Comparison of ENCODE assay signal across 12 cellular contexts in the genomic region with DNA sequence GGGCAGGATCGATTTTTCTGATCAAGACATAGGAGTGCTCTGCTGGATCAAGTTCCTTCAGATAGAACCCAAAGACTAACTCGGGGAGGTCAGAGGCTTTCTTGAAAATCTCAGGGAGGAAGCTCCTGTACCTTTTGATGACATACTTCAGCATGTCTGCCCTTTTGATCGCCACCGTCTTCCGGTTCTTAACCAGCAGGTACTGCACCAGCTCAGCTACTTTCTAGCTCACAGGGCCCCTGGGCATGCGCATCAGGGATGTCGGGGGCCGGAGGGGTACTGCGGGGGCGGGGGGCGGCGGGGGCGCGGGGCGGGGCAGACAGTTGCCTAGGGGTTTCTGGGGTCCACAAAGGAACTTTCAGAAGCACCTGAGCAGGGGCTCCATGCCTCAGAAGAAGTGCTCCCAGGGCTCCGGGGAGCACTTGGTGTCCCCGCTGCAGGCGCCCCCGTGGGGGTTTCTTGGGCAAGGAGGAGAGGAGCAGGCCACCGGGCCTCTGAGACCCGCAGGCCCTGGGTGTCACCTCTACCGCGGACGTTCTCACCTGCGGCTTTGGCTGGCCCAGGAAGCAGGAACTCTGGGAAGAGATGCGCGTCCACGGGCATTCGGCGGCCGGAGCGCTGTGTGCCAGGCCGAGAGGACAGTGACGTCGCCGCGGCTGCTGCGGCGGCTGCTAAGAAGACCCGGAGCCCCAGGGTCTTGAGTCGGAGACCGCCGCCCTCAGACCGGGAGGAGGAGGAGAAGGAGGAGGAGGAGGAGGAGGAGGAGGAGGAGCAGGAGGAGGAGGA. TPM values are rescaled to one million over a fixed set of nuclear protein-coding genes. Genes with fewer than 3 reads are reported as not detected.
DNase-seq lines count a peak whose midpoint lies in the region; ATAC-seq and TF ChIP-seq lines count a peak whose summit lies in the region.
"Not testable (repeated sequence)": the region's sequence is repeated elsewhere in the genome, so short reads cannot be mapped to it uniquely, and the experiment has no call there.
"Had no signal": no experiment of that assay in that cellular context is flagged by ENCODE, and none has a peak within 500 bp of the region (broad histone marks: within the 10 kb centered on the region; RNA-seq: fewer than 3 reads in every experiment).

No MANE protein-coding gene starts in this region.

- not testable (repeated sequence) for H3K4me1 ChIP-seq in foreskin keratinocyte

- not testable (repeated sequence) for H3K4me1 Mint-ChIP-seq in stimulated activated effector memory CD8-positive, alpha-beta T cell treated with anti-CD3 and anti-CD28 coated beads, Interleukin-12 subunit alpha, Interleukin-12 subunit beta, amount 100 ng/mL, for 72 hours

- not testable (repeated sequence) for TF ChIP-seq CTCF in foreskin keratinocyte (conservative IDR thresholded peaks at IDR 0.05)

- H3K27ac Mint-ChIP-seq in stimulated activated effector memory CD8-positive, alpha-beta T cell treated with anti-CD3 and anti-CD28 coated beads, Interleukin-12 subunit alpha, Interleukin-12 subunit beta, amount 100 ng/mL, for 72 hours, result not testable (repeated sequence)

- H3K9me3 Mint-ChIP-seq in stimulated activated effector memory CD8-positive, alpha-beta T cell treated with anti-CD3 and anti-CD28 coated beads, Interleukin-12 subunit alpha, Interleukin-12 subunit beta, amount 100 ng/mL, for 72 hours, result not testable (repeated sequence)

- not testable (repeated sequence) for H3K27ac ChIP-seq in foreskin keratinocyte

- ATAC-seq in GM18508 (IDR thresholded peaks at IDR 0.05; ENCODE audit: insufficient read depth, unreplicated experiment) (peak; percentile 75), GM19372 (IDR thresholded peaks at IDR 0.05; ENCODE audit: low read depth, unreplicated experiment) (peak; percentile 71), GM21717 (IDR thresholded peaks at IDR 0.05; ENCODE audit: unreplicated experiment) (peak; percentile 51), HG02885 (IDR thresholded peaks at IDR 0.05; ENCODE audit: poor library complexity, unreplicated experiment) (peak; percentile 76), HG03378 (IDR thresholded peaks at IDR 0.05; ENCODE audit: unreplicated experiment) (peak; percentile 75), foreskin keratinocyte (peak; percentile 34)
- ATAC-seq in activated CD4-positive, CD25-positive, alpha-beta regulatory T cell treated with anti-CD3 and anti-CD28 coated beads, Interleukin-2, amount 50 U/mL, for 24 hours, result peak; percentile 84 to 86
- peak; percentile 86 for ATAC-seq in stimulated activated effector memory CD8-positive, alpha-beta T cell treated with anti-CD3 and anti-CD28 coated beads, Interleukin-12 subunit alpha, Interleukin-12 subunit beta, amount 100 ng/mL, for 72 hours

- H3K4me3 Mint-ChIP-seq in stimulated activated effector memory CD8-positive, alpha-beta T cell treated with anti-CD3 and anti-CD28 coated beads, Interleukin-12 subunit alpha, Interleukin-12 subunit beta, amount 100 ng/mL, for 72 hours, result not testable (repeated sequence)

- H3K27me3 ChIP-seq in foreskin keratinocyte, result not testable (repeated sequence)

- not testable (repeated sequence) for DNase-seq in foreskin keratinocyte; stimulated activated effector memory CD8-positive, alpha-beta T cell treated with anti-CD3 and anti-CD28 coated beads, Interleukin-12 subunit alpha, Interleukin-12 subunit beta, amount 100 ng/mL, for 72 hours (ENCODE audit: low spot score in 2 of 2)

- H3K36me3 Mint-ChIP-seq in stimulated activated effector memory CD8-positive, alpha-beta T cell treated with anti-CD3 and anti-CD28 coated beads, Interleukin-12 subunit alpha, Interleukin-12 subunit beta, amount 100 ng/mL, for 72 hours, result not testable (repeated sequence)

RNA-seq across cellular contexts. Expression of gene DMRTC1, which starts 0.4 kb away (rescaled TPM):
- total RNA-seq in foreskin keratinocyte, result not detected in 2 replicates
- not detected in 2 replicates for polyA plus RNA-seq in foreskin keratinocyte
- total RNA-seq: HFFc6, mesenteric fat pad had no signal

RNA-seq across cellular contexts. Expression of gene FAM236A, which starts 5.2 kb away (rescaled TPM):
- not detected in 2 replicates for total RNA-seq in foreskin keratinocyte
- not detected in 2 replicates for polyA plus RNA-seq in foreskin keratinocyte
- total RNA-seq: activated CD4-positive, alpha-beta T cell treated with anti-CD3 and anti-CD28 coated beads, Interleukin-2, amount 10 ng/mL, durations not matched to agents 7 days and 5 days; HFFc6; kidney; mesenteric fat pad had no signal

RNA-seq across cellular contexts. Expression of gene FAM236C, which starts 30.8 kb away (rescaled TPM):
- not detected in 2 replicates for total RNA-seq in foreskin keratinocyte
- not detected in 2 replicates for polyA plus RNA-seq in foreskin keratinocyte
- total RNA-seq: activated CD4-positive, alpha-beta T cell treated with anti-CD3 and anti-CD28 coated beads, Interleukin-2, amount 10 ng/mL, durations not matched to agents 7 days and 5 days; HFFc6; kidney; mesenteric fat pad had no signal

RNA-seq across cellular contexts. Expression of gene PABPC1L2B, which starts 59.5 kb away (rescaled TPM):
- not detected in 2 replicates for total RNA-seq in foreskin keratinocyte
- polyA plus RNA-seq in foreskin keratinocyte, result not detected in 2 replicates
- total RNA-seq: activated CD4-positive, alpha-beta T cell treated with anti-CD3 and anti-CD28 coated beads, Interleukin-2, amount 10 ng/mL, durations not matched to agents 7 days and 5 days; HFFc6; kidney; mesenteric fat pad had no signal

Comparison
In these comparisons a context has a peak if more than half of its experiments do, and no peak if none do; other contexts are left out.
1. ATAC-seq: peak in every context shown above with its lines; median percentile 86 in stimulated activated effector memory CD8-positive, alpha-beta T cell treated with anti-CD3 and anti-CD28 coated beads, Interleukin-12 subunit alpha, Interleukin-12 subunit beta, amount 100 ng/mL, for 72 hours; 85 in activated CD4-positive, CD25-positive, alpha-beta regulatory T cell treated with anti-CD3 and anti-CD28 coated beads, Interleukin-2, amount 50 U/mL, for 24 hours; 76 in HG02885; 75 in GM18508; 75 in HG03378; 71 in GM19372; 51 in GM21717; 34 in foreskin keratinocyte.